ENCODE assay signal across 11 cellular contexts in genomic region chr17:13599808-13600398, GRCh38. TPM values are rescaled to one million over a fixed set of nuclear protein-coding genes. Genes with fewer than 3 reads are reported as not detected.
DNase-seq lines count a peak whose midpoint lies in the region; TF ChIP-seq lines count a peak whose summit lies in the region.
"Had no signal": no experiment of that assay in that cellular context is flagged by ENCODE, and none has a peak within 500 bp of the region (broad histone marks: within the 10 kb centered on the region; RNA-seq: fewer than 3 reads in every experiment).

No MANE protein-coding gene starts in this region.

- 65% methylated on average over 4 of the region's 4 CpGs for WGBS in esophagus muscularis mucosa

- H3K4me3 ChIP-seq in CD4-positive, alpha-beta memory T cell (ENCODE audit: low read length in 2 of 2) = no peak overlapping the region
- H3K4me3 ChIP-seq in NT2/D1 (ENCODE audit: insufficient read length, low read depth) (peak overlapping the region; percentile 61), esophagus muscularis mucosa (peak overlapping the region; percentile 54 to 62 (median 58)), neuron (ENCODE audit: low read length) (peak overlapping the region; percentile 64)

- peak overlapping the region; percentile 80 for H3K9ac ChIP-seq in NT2/D1 (ENCODE audit: insufficient read length, low read depth)

- H3K27me3 ChIP-seq in CD4-positive, alpha-beta memory T cell (ENCODE audit: insufficient read depth, low read length) = peaks cover 29% of the 10 kb centered on the region
- H3K27me3 ChIP-seq in NT2/D1 (ENCODE audit: insufficient read depth, insufficient read length) (peaks cover 27% of the 10 kb centered on the region), esophagus muscularis mucosa (peaks cover 0 to 81% (median 29%) of the 10 kb centered on the region in 4 donors), neuron (ENCODE audit: insufficient read depth, low read length) (no peaks in the 10 kb centered on the region)

- no peaks in the 10 kb centered on the region for H3K9me3 ChIP-seq in CD4-positive, alpha-beta memory T cell (ENCODE audit: control insufficient read depth in 1 of 2, low read length in 2 of 2)
- H3K9me3 ChIP-seq in NT2/D1 (ENCODE audit: insufficient read depth, low read length) = no peaks in the 10 kb centered on the region
- no peaks in the 10 kb centered on the region for H3K9me3 ChIP-seq in esophagus muscularis mucosa
- no peaks in the 10 kb centered on the region for H3K9me3 ChIP-seq in neuron (ENCODE audit: low read length)

- CTCF ChIA-PET in CD4-positive, alpha-beta memory T cell (lab: Charles Lee; ENCODE audit: partially characterized antibody) = interaction anchor here (1.9 to 7.0 kb wide), 2 partner anchors 704 to 1185 kb away, joined by 9 to 85 read pairs; partner anchors contain the start of gene HS3ST3B1
- CTCF ChIA-PET in activated CD4-positive, alpha-beta T cell treated with anti-CD3 and anti-CD28 coated beads, Interleukin-2, amount 10 ng/mL, durations not matched to agents 7 days and 5 days (lab: Charles Lee) = no interaction called here

- TF ChIP-seq EP300 in esophagus muscularis mucosa (IDR thresholded peaks at IDR 0.05) = no peak

- no peak for TF ChIP-seq CTCF in esophagus muscularis mucosa (IDR thresholded peaks at IDR 0.05)

- peak overlapping the region in 5 of 8 donors; percentile 15 to 58 (median 29) for H3K4me3 Mint-ChIP-seq in CD4-positive, alpha-beta memory T cell
- no peak overlapping the region for H3K4me3 Mint-ChIP-seq in activated CD4-positive, alpha-beta T cell treated with anti-CD3 and anti-CD28 coated beads, Interleukin-2, amount 10 ng/mL, durations not matched to agents 7 days and 5 days
- H3K4me3 Mint-ChIP-seq: activated B cell treated with CpG ODN at 0.5 μM for 24 hours had no signal

- H2AFZ ChIP-seq in neuron (ENCODE audit: low read depth, low read length) = no peak overlapping the region

- POLR2A ChIA-PET in CD4-positive, alpha-beta memory T cell (lab: Charles Lee; ENCODE audit: partially characterized antibody) = no interaction called here
- POLR2A ChIA-PET in activated CD4-positive, alpha-beta T cell treated with anti-CD3 and anti-CD28 coated beads, Interleukin-2, amount 10 ng/mL, durations not matched to agents 7 days and 5 days (lab: Charles Lee) = no interaction called here

- no peaks in the 10 kb centered on the region for H3K36me3 Mint-ChIP-seq in CD4-positive, alpha-beta memory T cell
- H3K36me3 Mint-ChIP-seq in activated CD4-positive, alpha-beta T cell treated with anti-CD3 and anti-CD28 coated beads, Interleukin-2, amount 10 ng/mL, durations not matched to agents 7 days and 5 days (ENCODE audit: low read depth) = no peaks in the 10 kb centered on the region

- H3K36me3 ChIP-seq in CD4-positive, alpha-beta memory T cell (ENCODE audit: insufficient read depth, low read length) = no peaks in the 10 kb centered on the region
- H3K36me3 ChIP-seq in NT2/D1 (ENCODE audit: insufficient read depth, insufficient read length, low read length) (peaks cover 4% of the 10 kb centered on the region), esophagus muscularis mucosa (no peaks in the 10 kb centered on the region), neuron (ENCODE audit: insufficient read depth, low read length) (peaks cover 10% of the 10 kb centered on the region)

- H3K4me1 Mint-ChIP-seq in CD4-positive, alpha-beta memory T cell = peaks cover 7 to 17% (median 11%) of the 10 kb centered on the region in 4 donors
- peaks cover 10% of the 10 kb centered on the region for H3K4me1 Mint-ChIP-seq in activated CD4-positive, alpha-beta T cell treated with anti-CD3 and anti-CD28 coated beads, Interleukin-2, amount 10 ng/mL, durations not matched to agents 7 days and 5 days

- intact Hi-C loops in CD4-positive, alpha-beta memory T cell (cut with micrococcal nuclease) = loop anchor here (5.0 to 10.0 kb wide), 4 partner anchors 263 to 1615 kb away; partner anchors contain the start of gene COX10
- intact Hi-C loops in esophagus muscularis mucosa (cut with DNase I) = loop anchor here (5.0 to 10.0 kb wide), 2 partner anchors 465 to 1327 kb away; partner anchors contain the start of gene COX10

- H3K27me3 Mint-ChIP-seq in CD4-positive, alpha-beta memory T cell = peaks cover 32 to 38% of the 10 kb centered on the region in 2 donors
- peaks cover 56% of the 10 kb centered on the region for H3K27me3 Mint-ChIP-seq in activated CD4-positive, alpha-beta T cell treated with anti-CD3 and anti-CD28 coated beads, Interleukin-2, amount 10 ng/mL, durations not matched to agents 7 days and 5 days

- H3K9me3 Mint-ChIP-seq in CD4-positive, alpha-beta memory T cell = peaks cover 0 to 2% (median 0%) of the 10 kb centered on the region in 8 donors
- H3K9me3 Mint-ChIP-seq in activated CD4-positive, alpha-beta T cell treated with anti-CD3 and anti-CD28 coated beads, Interleukin-2, amount 10 ng/mL, durations not matched to agents 7 days and 5 days = no peaks in the 10 kb centered on the region
- H3K9me3 Mint-ChIP-seq: activated B cell treated with CpG ODN at 0.5 μM for 24 hours; activated naive CD4-positive, alpha-beta T cell treated with anti-CD3 and anti-CD28 coated beads, Interleukin-2, amount 50 U/mL, for 72 hours had no signal

- no peak for DNase-seq in CD4-positive, alpha-beta memory T cell
- DNase-seq in NT2/D1 (ENCODE audit: low read depth, low spot score) (no peak), esophagus muscularis mucosa (ENCODE audit: extremely low spot score) (no peak), DMS79 (lab: John Stamatoyannopoulos, UW) (no peak), NCI-H1105 (lab: John Stamatoyannopoulos, UW) (no peak)
- DNase-seq in activated CD4-positive, alpha-beta T cell treated with anti-CD3 and anti-CD28 coated beads, Interleukin-2, amount 10 ng/mL, durations not matched to agents 7 days and 5 days = no peak
- no peak for DNase-seq in activated CD4-positive, CD25-positive, alpha-beta regulatory T cell (lab: John Stamatoyannopoulos, UW)
- DNase-seq: activated B cell treated with CpG ODN at 0.5 μM for 24 hours, DND-41 had no signal

- H3K27ac ChIP-seq in CD4-positive, alpha-beta memory T cell (ENCODE audit: low read depth, low read length) = no peak overlapping the region
- H3K27ac ChIP-seq in esophagus muscularis mucosa (replicated peaks in 1 of 4) = peak overlapping the region; percentile 62 to 72 (median 68)

- H3K27ac Mint-ChIP-seq in CD4-positive, alpha-beta memory T cell = no peak overlapping the region
- H3K27ac Mint-ChIP-seq in activated CD4-positive, alpha-beta T cell treated with anti-CD3 and anti-CD28 coated beads, Interleukin-2, amount 10 ng/mL, durations not matched to agents 7 days and 5 days = no peak overlapping the region
- H3K27ac Mint-ChIP-seq: activated B cell treated with CpG ODN at 0.5 μM for 24 hours; activated naive CD4-positive, alpha-beta T cell treated with anti-CD3 and anti-CD28 coated beads, Interleukin-2, amount 50 U/mL, for 72 hours had no signal

- no peak for TF ChIP-seq POLR2A in esophagus muscularis mucosa (IDR thresholded peaks at IDR 0.05; ENCODE audit: low read depth)

- H3K4me1 ChIP-seq in CD4-positive, alpha-beta memory T cell (ENCODE audit: insufficient read depth, low read length) = peaks cover 11% of the 10 kb centered on the region
- H3K4me1 ChIP-seq in NT2/D1 (ENCODE audit: insufficient read depth, insufficient read length) (peaks cover 7% of the 10 kb centered on the region), esophagus muscularis mucosa (peaks cover 12 to 24% (median 22%) of the 10 kb centered on the region in 4 donors), neuron (ENCODE audit: insufficient read depth, low read length) (peaks cover 26% of the 10 kb centered on the region)

RNA-seq across cellular contexts. Expression of gene HS3ST3A1, which starts 1.8 kb away (rescaled TPM):
- 1 to 10 TPM; 4.2 to 4.4 TPM for total RNA-seq in CD4-positive, alpha-beta memory T cell
- 1 to 10 TPM; 1.8 to 2.0 TPM for polyA plus RNA-seq in CD4-positive, alpha-beta memory T cell
- total RNA-seq in esophagus muscularis mucosa = 10 to 100 TPM in 1 of 4 donors, 1 to 10 TPM in 3; 5.7 to 10.4 (median 7.7) TPM
- 1 to 10 TPM; 1.0 to 1.4 TPM for total RNA-seq in activated CD4-positive, alpha-beta T cell treated with anti-CD3 and anti-CD28 coated beads, Interleukin-2, amount 10 ng/mL, durations not matched to agents 7 days and 5 days
- total RNA-seq: activated B cell treated with CpG ODN at 0.5 μM for 24 hours; activated naive CD4-positive, alpha-beta T cell treated with anti-CD3 and anti-CD28 coated beads, Interleukin-2, amount 50 U/mL, for 72 hours had no signal

Comparison
In these comparisons a context has a peak if more than half of its experiments do, and no peak if none do; other contexts are left out.
1. H3K4me3 ChIP-seq: peak in NT2/D1 (single experiment), esophagus muscularis mucosa (4 of 4) and neuron (single experiment); none in CD4-positive, alpha-beta memory T cell (0 of 2).